Comparison of ENCODE assay signal across 10 cellular contexts in genomic region chr6:31355540-31355988, GRCh38. TPM values are rescaled to one million over a fixed set of nuclear protein-coding genes. Genes with fewer than 3 reads are reported as not detected.
DNase-seq lines count a peak whose midpoint lies in the region; ATAC-seq, FAIRE-seq and TF ChIP-seq lines count a peak whose summit lies in the region.
"Had no signal": no experiment of that assay in that cellular context is flagged by ENCODE, and none has a peak within 500 bp of the region (broad histone marks: within the 10 kb centered on the region; RNA-seq: fewer than 3 reads in every experiment).

No MANE protein-coding gene starts in this region.

- peak overlapping the region; percentile 79 for H3K4me3 Mint-ChIP-seq in memory B cell

- DNase-seq in left ventricle myocardium inferior, result no peak
- DNase-seq in Right ventricle myocardium inferior (ENCODE audit: missing footprints), result no peak
- no peak for DNase-seq in astrocyte of the spinal cord (ENCODE audit: low read depth, low spot score)
- no peak for DNase-seq in memory B cell (ENCODE audit: low spot score in 2 of 2)
- DNase-seq in upper lobe of left lung, result no peak
- DNase-seq in GM19239 (ENCODE audit: insufficient read length, low spot score), result no peak

- 35 to 46% methylated on average over 4 to 7 of the region's 7 CpGs for WGBS in upper lobe of left lung, 2 donors

- TF ChIP-seq CTCF in left ventricle myocardium inferior (IDR thresholded peaks at IDR 0.05; ENCODE audit: borderline replicate concordance) (no peak), astrocyte of the spinal cord (IDR thresholded peaks at IDR 0.05; ENCODE audit: low read depth, low read length) (no peak), upper lobe of left lung (IDR thresholded peaks at IDR 0.05) (no peak)

- H3K27ac Mint-ChIP-seq in memory B cell, result peak overlapping the region; percentile 92

- TF ChIP-seq EP300 in upper lobe of left lung (IDR thresholded peaks at IDR 0.05), result no peak

- in situ Hi-C loops in astrocyte of the spinal cord (cut with HindIII; ENCODE audit: low sequenced_read_pairs), result no loop called here

- no peaks in the 10 kb centered on the region for H3K9me3 ChIP-seq in left ventricle myocardium inferior (replicated peaks)
- no peaks in the 10 kb centered on the region for H3K9me3 ChIP-seq in upper lobe of left lung

- ATAC-seq in Right ventricle myocardium inferior (no peak), memory B cell (ENCODE audit: low read depth) (no peak), upper lobe of left lung (ENCODE audit: low FRiP score in 2 of 2) (no peak), GM21529 (IDR thresholded peaks at IDR 0.05; ENCODE audit: unreplicated experiment) (no peak), GM18519 (IDR thresholded peaks at IDR 0.05; ENCODE audit: low FRiP score, unreplicated experiment) (no peak)

- TF ChIP-seq POLR2A in upper lobe of left lung (IDR thresholded peaks at IDR 0.05), result no peak

- H3K27ac ChIP-seq in left ventricle myocardium inferior (replicated peaks) (peak overlapping the region; percentile 69), upper lobe of left lung (peak overlapping the region in 2 of 4 donors; percentile 18 to 91)
- H3K27ac ChIP-seq: cardiac muscle cell, KMS-11 had no signal

- H3K36me3 ChIP-seq in left ventricle myocardium inferior, result peaks cover 19% of the 10 kb centered on the region
- H3K36me3 ChIP-seq in upper lobe of left lung, result peaks cover 6 to 33% (median 18%) of the 10 kb centered on the region in 4 donors
- H3K36me3 ChIP-seq: cardiac muscle cell had no signal

- peaks cover 11% of the 10 kb centered on the region for H3K27me3 ChIP-seq in left ventricle myocardium inferior (ENCODE audit: low read depth)
- H3K27me3 ChIP-seq in upper lobe of left lung, result no peaks in the 10 kb centered on the region

- FAIRE-seq in GM19239 (lab: Jason Lieb, UNC), result no peak

- peaks cover 55% of the 10 kb centered on the region for H3K4me1 Mint-ChIP-seq in memory B cell

- peaks cover 36% of the 10 kb centered on the region for H3K36me3 Mint-ChIP-seq in memory B cell

- H3K9me3 Mint-ChIP-seq in memory B cell, result no peaks in the 10 kb centered on the region

- H3K27me3 Mint-ChIP-seq in memory B cell, result no peaks in the 10 kb centered on the region

- intact Hi-C loops in left ventricle myocardium inferior (cut with micrococcal nuclease) (no loop called here), Right ventricle myocardium inferior (cut with DNase I) (no loop called here)

- peaks cover 20% of the 10 kb centered on the region for H3K4me1 ChIP-seq in left ventricle myocardium inferior
- H3K4me1 ChIP-seq in upper lobe of left lung, result peaks cover 15 to 25% (median 20%) of the 10 kb centered on the region in 4 donors

- peak overlapping the region; percentile 73 for H3K4me3 ChIP-seq in left ventricle myocardium inferior
- H3K4me3 ChIP-seq in astrocyte of the spinal cord (ENCODE audit: low read depth, low read length), result peak overlapping the region; percentile 61
- H3K4me3 ChIP-seq in upper lobe of left lung, result peak overlapping the region; percentile 43 to 77 (median 64)

RNA-seq across cellular contexts. Expression of gene HLA-B, which starts 1.4 kb away (rescaled TPM):
- total RNA-seq in left ventricle myocardium inferior (400 TPM), Right ventricle myocardium inferior (465 TPM), upper lobe of left lung (1,000 to 10,000 TPM; 1,716 to 2,968 (median 2,484) TPM)

RNA-seq across cellular contexts. Expression of gene MICA, which starts 47.8 kb away (rescaled TPM):
- 9.9 TPM for total RNA-seq in left ventricle myocardium inferior
- total RNA-seq in Right ventricle myocardium inferior, result 8.3 TPM
- 10 to 100 TPM; 21.6 to 81.7 (median 31.4) TPM for total RNA-seq in upper lobe of left lung
